ENCODE assay signal across 24 cellular contexts in the genomic region with DNA sequence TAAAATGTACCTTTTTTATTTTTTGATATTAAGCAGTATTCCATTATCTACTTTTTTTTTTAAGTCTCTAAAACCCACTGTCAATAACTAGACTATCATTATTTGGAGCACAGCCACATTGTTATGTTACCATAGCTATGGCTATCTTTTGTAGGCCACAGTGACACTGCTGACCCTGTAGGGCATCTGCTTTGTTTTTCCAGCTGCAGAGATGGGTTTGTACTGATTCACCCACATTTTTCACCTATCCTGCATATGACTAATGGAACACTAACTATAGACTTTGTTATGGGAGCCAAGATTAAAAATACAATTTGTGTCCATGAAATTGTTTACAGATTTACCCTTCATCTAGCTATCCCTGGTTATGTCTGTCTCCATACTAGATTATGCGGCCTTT. TPM values are rescaled to one million over a fixed set of nuclear protein-coding genes. Genes with fewer than 3 reads are reported as not detected.
A peak's percentile ranks its signal among the peaks of the same experiment; 100 is the strongest.
DNase-seq lines count a peak whose midpoint lies in the region; ATAC-seq, FAIRE-seq and TF ChIP-seq lines count a peak whose summit lies in the region.
"Had no signal": no experiment of that assay in that cellular context is flagged by ENCODE, and none has a peak within 500 bp of the region (broad histone marks: within the 10 kb centered on the region; RNA-seq: fewer than 3 reads in every experiment).

No MANE protein-coding gene starts in this region.

- no peak overlapping the region for H3K4ac ChIP-seq in mesenchymal stem cell (ENCODE audit: low read depth in 1 of 2, low read length in 2 of 2)

- H3K4me3 ChIP-seq in GM23248, result no peak overlapping the region
- H3K4me3 ChIP-seq in bronchial epithelial cell (ENCODE audit: low read depth, low read length), result no peak overlapping the region
- H3K4me3 ChIP-seq in mesenchymal stem cell (ENCODE audit: insufficient read depth in 1 of 2, low read depth in 1 of 2, low read length in 2 of 2), result no peak overlapping the region
- H3K4me3 ChIP-seq in prostate gland, result no peak overlapping the region
- H3K4me3 ChIP-seq: coronary artery, lower lobe of right lung, transverse colon had no signal

- no peak overlapping the region for H4K91ac ChIP-seq in mesenchymal stem cell (ENCODE audit: low read length)

- no peak overlapping the region for H2BK12ac ChIP-seq in mesenchymal stem cell (ENCODE audit: low read length in 2 of 2)

- H3K4me2 ChIP-seq in GM23248 (ENCODE audit: unreplicated experiment) (no peak overlapping the region), mesenchymal stem cell (ENCODE audit: low read length, poor library complexity, severe bottlenecking) (no peak overlapping the region)

- H2AK5ac ChIP-seq in mesenchymal stem cell (ENCODE audit: low read length, severe bottlenecking), result no peak overlapping the region

- H3K79me2 ChIP-seq in GM23248 (ENCODE audit: insufficient read depth), result no peaks in the 10 kb centered on the region

- H3K36me3 ChIP-seq in GM23248 (ENCODE audit: low read depth) (peaks cover 14% of the 10 kb centered on the region; the same call in 1 of the 2 replicates), bronchial epithelial cell (ENCODE audit: control insufficient read depth, insufficient read depth, low read length) (no peaks in the 10 kb centered on the region), mesenchymal stem cell (ENCODE audit: control insufficient read depth in 1 of 2, insufficient read depth in 2 of 2, low read depth in 1 of 2, low read length in 2 of 2) (peaks cover under 1 to 70% of the 10 kb centered on the region in 2 experiments), prostate gland (no peaks in the 10 kb centered on the region)
- H3K36me3 ChIP-seq: lower lobe of right lung, transverse colon had no signal

- 97 to 100% methylated on average over 1 of the region's 1 CpG for WGBS in GM23248 (ENCODE audit: low coverage in 1 of 2, low lambda C conversion rate in 2 of 2, missing lambda C conversion rate in 2 of 2), 2 experiments
- 100% methylated on average over 1 of the region's 1 CpG for WGBS in mesenchymal stem cell
- 96% methylated on average over 1 of the region's 1 CpG for WGBS in prostate gland

- no peak for ATAC-seq in GM18873 (IDR thresholded peaks at IDR 0.05; ENCODE audit: low FRiP score, unreplicated experiment)
- ATAC-seq: activated CD4-positive, alpha-beta T cell treated with anti-CD3 and anti-CD28 coated beads for 36 hours; activated naive CD8-positive, alpha-beta T cell treated with anti-CD3 and anti-CD28 coated beads, Interleukin-2, amount 50 U/mL, for 24 hours; HCT116; lower lobe of right lung; T-helper 17 cell had no signal

- FAIRE-seq in bronchial epithelial cell (lab: Jason Lieb, UNC), result no peak
- FAIRE-seq: GM18507, kidney, RCC 7860 had no signal

- H3K4me1 ChIP-seq in GM23248 (ENCODE audit: insufficient read depth) (peaks cover 7% of the 10 kb centered on the region), mesenchymal stem cell (ENCODE audit: control insufficient read depth, insufficient read depth, low read depth, low read length) (peaks cover 2% of the 10 kb centered on the region), prostate gland (replicated peaks) (no peaks in the 10 kb centered on the region)
- H3K4me1 ChIP-seq: lower lobe of right lung, transverse colon had no signal

- intact Hi-C loops in prostate gland (cut with DNase I), result no loop called here

- H2BK15ac ChIP-seq in mesenchymal stem cell (ENCODE audit: low read depth, poor library complexity, severe bottlenecking), result no peak overlapping the region

- H3K14ac ChIP-seq in mesenchymal stem cell (ENCODE audit: low read length in 2 of 2), result no peak overlapping the region

- H3K9me3 ChIP-seq in GM23248 (ENCODE audit: low read depth), result no peaks in the 10 kb centered on the region
- H3K9me3 ChIP-seq in mesenchymal stem cell (ENCODE audit: control insufficient read depth, low read length), result no peaks in the 10 kb centered on the region
- H3K9me3 ChIP-seq in prostate gland, result no peaks in the 10 kb centered on the region
- H3K9me3 ChIP-seq: lower lobe of right lung, transverse colon had no signal

- H2BK5ac ChIP-seq in mesenchymal stem cell (ENCODE audit: low read depth, low read length, poor library complexity, severe bottlenecking), result no peak overlapping the region

- no peak overlapping the region for H3K9ac ChIP-seq in GM23248
- no peak overlapping the region for H3K9ac ChIP-seq in mesenchymal stem cell (ENCODE audit: low read length)

- H4K20me1 ChIP-seq in GM23248 (ENCODE audit: insufficient read depth), result no peaks in the 10 kb centered on the region

- H3K27ac ChIP-seq in GM23248 (no peak overlapping the region), mesenchymal stem cell (ENCODE audit: low read length, poor library complexity, severe bottlenecking) (peak overlapping the region; percentile 35), prostate gland (no peak overlapping the region)
- H3K27ac ChIP-seq: coronary artery, lower lobe of right lung, transverse colon had no signal

- H3F3A ChIP-seq in GM23248 (ENCODE audit: insufficient read depth), result no peaks in the 10 kb centered on the region

- no peaks in the 10 kb centered on the region for H3K79me1 ChIP-seq in mesenchymal stem cell (replicated peaks; ENCODE audit: low read length, poor library complexity, severe bottlenecking)

- H3K23ac ChIP-seq in mesenchymal stem cell (ENCODE audit: low read length in 2 of 2), result no peak overlapping the region

- no peak for TF ChIP-seq POLR2A in prostate gland (IDR thresholded peaks at IDR 0.05)

- H4K8ac ChIP-seq in mesenchymal stem cell (ENCODE audit: low read length), result no peak overlapping the region

- H2BK120ac ChIP-seq in mesenchymal stem cell (ENCODE audit: low read depth, low read length), result no peak overlapping the region

- no peaks in the 10 kb centered on the region for H3K27me3 ChIP-seq in GM23248 (replicated peaks; ENCODE audit: insufficient read depth)
- H3K27me3 ChIP-seq in bronchial epithelial cell (ENCODE audit: control insufficient read depth, insufficient read depth, low read length), result no peaks in the 10 kb centered on the region
- H3K27me3 ChIP-seq in mesenchymal stem cell (ENCODE audit: control insufficient read depth in 1 of 2, insufficient read depth in 1 of 2, low read length in 2 of 2), result no peaks in the 10 kb centered on the region
- H3K27me3 ChIP-seq in prostate gland (replicated peaks; ENCODE audit: insufficient read depth), result no peaks in the 10 kb centered on the region
- H3K27me3 ChIP-seq: transverse colon had no signal

- H3K9me2 ChIP-seq in GM23248 (ENCODE audit: insufficient read depth), result no peaks in the 10 kb centered on the region

- in situ Hi-C loops in GM23248 (cut with MboI), result no loop called here

- TF ChIP-seq CTCF in bronchial epithelial cell (IDR thresholded peaks at IDR 0.05; ENCODE audit: insufficient read depth, low read length, severe bottlenecking) (no peak), prostate gland (IDR thresholded peaks at IDR 0.05) (no peak)

- H2AFZ ChIP-seq in GM23248, result no peak overlapping the region
- H2AFZ ChIP-seq in mesenchymal stem cell (ENCODE audit: low read depth, low read length), result no peak overlapping the region

- no peak overlapping the region for H3K18ac ChIP-seq in mesenchymal stem cell (ENCODE audit: low read depth in 1 of 2, low read length in 2 of 2)

- DNase-seq in GM23248 (peak; percentile 38), M059J (ENCODE audit: low read depth) (peak; percentile 53), bronchial epithelial cell (ENCODE audit: low read depth) (peak; percentile 30), mesenchymal stem cell (no peak), prostate gland (ENCODE audit: low spot score) (no peak), C1 segment of cervical spinal cord (lab: John Stamatoyannopoulos, UW) (no peak)
- DNase-seq: activated CD4-positive, alpha-beta T cell treated with anti-CD3 and anti-CD28 coated beads for 36 hours; activated gamma-delta T cell treated with Interleukin-2 at 50 U/mL for 16 hours; activated naive CD8-positive, alpha-beta T cell treated with anti-CD3 and anti-CD28 coated beads, Interleukin-2, amount 50 U/mL, for 24 hours; activated T-cell treated with anti-CD3 and anti-CD28 coated beads, Interleukin-2, amount 50 U/mL, for 24 hours; CD4-positive, alpha-beta memory T cell; kidney; lower lobe of right lung; NCI-H1694; NCI-H524 treated with DMSO at 0.1 percent for 48 hours; stimulated activated CD8-positive, alpha-beta memory T cell treated with anti-CD3 and anti-CD28 coated beads, Interleukin-4, amount 100 ng/mL, for 48 hours; T-helper 17 cell; transverse colon had no signal

RNA-seq across cellular contexts. Expression of gene OTX1, which starts 21.6 kb away (rescaled TPM):
- total RNA-seq in GM23248 (2014; rRNA removed; shearing (Covaris generic)), result 0.25 TPM in 1 of 2 replicates, not detected in the other
- not detected in 2 replicates for polyA plus RNA-seq in GM23248 (2016; fragmentation: Nextera tagmentation; extraction: Ambion mirVana)
- 0.59 and 1.1 TPM in 2 replicates for total RNA-seq in M059J (2014; rRNA removed; shearing (Covaris generic))
- total RNA-seq in bronchial epithelial cell (0.79 and 1.5 TPM in 2 replicates), prostate gland (1 to 10 TPM; 2.0 to 2.2 TPM)
- polyA plus RNA-seq in mesenchymal stem cell (2013, experiment 1 of 2), result 0.01 TPM
- not detected for polyA plus RNA-seq in mesenchymal stem cell (2013, experiment 2 of 2)
- total RNA-seq: activated CD4-positive, alpha-beta T cell treated with anti-CD3 and anti-CD28 coated beads for 36 hours; CD4-positive, alpha-beta memory T cell; glomerular endothelial cell; kidney; T-helper 17 cell; transverse colon had no signal
- polyA plus RNA-seq: CD4-positive, alpha-beta memory T cell had no signal

Comparison
In these comparisons a context has a peak if more than half of its experiments do, and no peak if none do; other contexts are left out.
1. DNase-seq: peak in GM23248 (single experiment), M059J (single experiment) and bronchial epithelial cell (single experiment); none in mesenchymal stem cell (single experiment), prostate gland (single experiment) and C1 segment of cervical spinal cord (0 of 14).